8 cellular contexts compared by ENCODE assay signal in genomic region chr6:85483041-85483700, GRCh38. TPM values are rescaled to one million over a fixed set of nuclear protein-coding genes. Genes with fewer than 3 reads are reported as not detected.
A peak's percentile ranks its signal among the peaks of the same experiment; 100 is the strongest.
DNase-seq lines count a peak whose midpoint lies in the region; ATAC-seq, FAIRE-seq and TF ChIP-seq lines count a peak whose summit lies in the region.

No MANE protein-coding gene starts in this region.

- FAIRE-seq in RCC 7860 (lab: Jason Lieb, UNC), result no peak

- peak; percentile 100 for TF ChIP-seq CTCF in fibroblast of the aortic adventitia (IDR thresholded peaks at IDR 0.05; ENCODE audit: insufficient read depth, low read length)
- peak in 2 of 3 donors; percentile 98 to 99 for TF ChIP-seq CTCF in omental fat pad (IDR thresholded peaks at IDR 0.05)
- TF ChIP-seq CTCF in testis (IDR thresholded peaks at IDR 0.05), result peak; percentile 99 to 100 (median 99)

- ATAC-seq in GM19438 (IDR thresholded peaks at IDR 0.05; ENCODE audit: low read depth, unreplicated experiment) (peak; percentile 94), HG03460 (IDR thresholded peaks at IDR 0.05; ENCODE audit: unreplicated experiment) (peak; percentile 95), omental fat pad (ENCODE audit: low FRiP score) (peak; percentile 91)

- H3K4me3 ChIP-seq in fibroblast of the aortic adventitia (ENCODE audit: low read depth, low read length), result no peak overlapping the region
- H3K4me3 ChIP-seq in testis, result no peak overlapping the region

- H3K27ac ChIP-seq in testis, result no peak overlapping the region

- no peaks in the 10 kb centered on the region for H3K36me3 ChIP-seq in testis (ENCODE audit: low read depth, missing control alignments)

- DNase-seq in D341Med (ENCODE audit: low spot score) (peak; percentile 80), RCC 7860 (ENCODE audit: low spot score) (peak; percentile 42), activated T-helper 1 cell treated with Interleukin-2 at 50 U/mL for 16 hours (ENCODE audit: low read depth) (peak; percentile 56), fibroblast of the aortic adventitia (ENCODE audit: low read depth) (peak; percentile 93), omental fat pad (ENCODE audit: low spot score) (peak; percentile 83), testis (peak; percentile 89)

- no peaks in the 10 kb centered on the region for H3K4me1 ChIP-seq in testis

- 17 to 19% methylated on average over 9 of the region's 9 CpGs for WGBS in testis, 2 donors

- H3K27me3 ChIP-seq in testis, result no peaks in the 10 kb centered on the region

- no peak for TF ChIP-seq POLR2A in testis (IDR thresholded peaks at IDR 0.05)

- intact Hi-C loops in testis (cut with DNase I; ENCODE audit: low total_unique reads), result loop anchor here (2.0 kb wide), 1 partner anchor 128 kb away; no protein-coding TSS in a partner anchor

- H3K9me3 ChIP-seq in testis, result no peaks in the 10 kb centered on the region

RNA-seq across cellular contexts. Expression of gene NT5E, which starts 33.3 kb away (rescaled TPM):
- total RNA-seq in fibroblast of the aortic adventitia (ENCODE audit: low replicate concordance), result 67.2 and 418 TPM in 2 replicates
- total RNA-seq in omental fat pad, result 10 to 100 TPM; 11.4 to 28.6 (median 18.2) TPM
- total RNA-seq in testis, result 10 to 100 TPM; 32.4 to 33.8 TPM
- polyA plus RNA-seq in testis (ENCODE audit: insufficient read depth, low read depth, low replicate concordance), result 32.3 TPM

Comparison
In these comparisons a context has a peak if more than half of its experiments do, and no peak if none do; other contexts are left out.
1. DNase-seq: peak in every context shown above with its lines; median percentile 93 in fibroblast of the aortic adventitia; 89 in testis; 83 in omental fat pad; 80 in D341Med; 56 in activated T-helper 1 cell treated with Interleukin-2 at 50 U/mL for 16 hours; 42 in RCC 7860.